In the genomic region with DNA sequence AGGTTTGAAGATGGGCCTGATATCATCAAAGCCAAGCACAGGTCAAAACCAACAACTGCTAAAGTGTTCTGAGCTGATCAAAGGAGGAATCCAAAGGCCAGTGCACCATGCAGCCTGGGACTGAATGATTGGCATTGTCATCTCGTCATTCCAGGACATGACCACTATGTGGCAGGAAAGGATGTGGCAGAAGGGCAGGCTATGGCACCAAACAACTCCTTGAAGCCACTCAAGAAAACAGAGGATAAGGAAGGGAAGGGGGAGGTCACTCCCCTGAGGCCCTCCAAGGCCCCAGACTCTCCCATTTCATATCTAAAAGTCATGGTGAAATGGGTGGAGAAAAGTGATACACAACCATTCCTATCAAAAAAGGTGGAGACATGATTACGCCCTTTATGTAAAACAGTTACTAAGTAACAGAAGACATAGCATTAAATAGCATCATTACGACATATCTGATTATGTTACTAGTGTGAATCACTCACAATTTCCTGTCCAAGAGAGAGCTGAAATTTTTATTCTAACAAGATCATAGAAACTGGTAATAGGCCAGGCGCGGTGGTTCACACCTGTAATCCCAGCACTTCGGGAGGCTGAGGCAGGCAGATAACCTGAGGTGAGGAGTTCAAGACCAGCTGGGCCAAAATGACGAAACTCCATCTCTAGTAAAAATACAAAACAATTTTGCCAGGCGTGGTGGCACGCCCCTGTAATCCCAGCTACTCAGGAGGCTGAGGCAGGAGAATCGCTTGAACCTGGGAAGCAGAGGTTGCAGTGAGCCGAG, we compare ENCODE assay signal across 8 cellular contexts. TPM values are rescaled to one million over a fixed set of nuclear protein-coding genes. Genes with fewer than 3 reads are reported as not detected.
A peak's percentile ranks its signal among the peaks of the same experiment; 100 is the strongest.
DNase-seq lines count a peak whose midpoint lies in the region; ATAC-seq and TF ChIP-seq lines count a peak whose summit lies in the region.

No MANE protein-coding gene starts in this region.

- in situ Hi-C loops in astrocyte of the spinal cord (cut with HindIII; ENCODE audit: low sequenced_read_pairs): no loop called here

- ATAC-seq in Right ventricle myocardium inferior (peak; percentile 45), HG03439 (IDR thresholded peaks at IDR 0.05; ENCODE audit: unreplicated experiment) (no peak)
- peak; percentile 67 for ATAC-seq in stimulated activated naive CD8-positive, alpha-beta T cell treated with anti-CD3 and anti-CD28 coated beads, Interleukin-15, amount 100 ng/mL, for 72 hours

- H3K4me1 Mint-ChIP-seq in stimulated activated naive CD8-positive, alpha-beta T cell treated with anti-CD3 and anti-CD28 coated beads, Interleukin-15, amount 100 ng/mL, for 72 hours: peaks cover 20% of the 10 kb centered on the region

- no peak for DNase-seq in Right ventricle myocardium inferior (ENCODE audit: missing footprints)
- DNase-seq in cardiac septum (ENCODE audit: low spot score): no peak
- DNase-seq in NCI-H2029 (lab: John Stamatoyannopoulos, UW): peak; percentile 28
- DNase-seq in astrocyte of the spinal cord (ENCODE audit: low read depth, low spot score): peak; percentile 52
- peak; percentile 68 for DNase-seq in iPS-NIHi7 (ENCODE audit: extremely low spot score)
- peak in 1 of 2 donors; percentile 24 for DNase-seq in stimulated activated naive CD8-positive, alpha-beta T cell treated with anti-CD3 and anti-CD28 coated beads, Interleukin-15, amount 100 ng/mL, for 72 hours
- no peak for DNase-seq in cortex of kidney (lab: John Stamatoyannopoulos, UW)

- H3K27ac Mint-ChIP-seq in stimulated activated naive CD8-positive, alpha-beta T cell treated with anti-CD3 and anti-CD28 coated beads, Interleukin-15, amount 100 ng/mL, for 72 hours: no peak overlapping the region

- H3K4me3 Mint-ChIP-seq in stimulated activated naive CD8-positive, alpha-beta T cell treated with anti-CD3 and anti-CD28 coated beads, Interleukin-15, amount 100 ng/mL, for 72 hours: no peak overlapping the region

- H3K4me3 ChIP-seq in astrocyte of the spinal cord (ENCODE audit: low read depth, low read length): no peak overlapping the region

- TF ChIP-seq CTCF in astrocyte of the spinal cord (IDR thresholded peaks at IDR 0.05; ENCODE audit: low read depth, low read length): no peak

- H3K27me3 Mint-ChIP-seq in stimulated activated naive CD8-positive, alpha-beta T cell treated with anti-CD3 and anti-CD28 coated beads, Interleukin-15, amount 100 ng/mL, for 72 hours: peaks cover 13% of the 10 kb centered on the region

- intact Hi-C loops in Right ventricle myocardium inferior (cut with DNase I) (loop anchor here (1.0 kb wide), 1 partner anchor 63 kb away; no protein-coding TSS in a partner anchor), cardiac septum (cut with DNase I) (loop anchor here (1.0 to 5.0 kb wide), 2 partner anchors 45 to 55 kb away; no protein-coding TSS in a partner anchor)

- no peaks in the 10 kb centered on the region for H3K9me3 Mint-ChIP-seq in stimulated activated naive CD8-positive, alpha-beta T cell treated with anti-CD3 and anti-CD28 coated beads, Interleukin-15, amount 100 ng/mL, for 72 hours

RNA-seq across cellular contexts. Expression of a gene that starts 49.3 kb away (rescaled TPM):
- total RNA-seq in Right ventricle myocardium inferior (332 TPM), cardiac septum (485 TPM)

Comparison
In these comparisons a context has a peak if more than half of its experiments do, and no peak if none do; other contexts are left out.
1. DNase-seq: peak in NCI-H2029 (single experiment), astrocyte of the spinal cord (single experiment) and iPS-NIHi7 (single experiment); none in Right ventricle myocardium inferior (single experiment), cardiac septum (single experiment) and cortex of kidney (single experiment).